Comparison of ENCODE assay signal across 8 cellular contexts in the genomic region with DNA sequence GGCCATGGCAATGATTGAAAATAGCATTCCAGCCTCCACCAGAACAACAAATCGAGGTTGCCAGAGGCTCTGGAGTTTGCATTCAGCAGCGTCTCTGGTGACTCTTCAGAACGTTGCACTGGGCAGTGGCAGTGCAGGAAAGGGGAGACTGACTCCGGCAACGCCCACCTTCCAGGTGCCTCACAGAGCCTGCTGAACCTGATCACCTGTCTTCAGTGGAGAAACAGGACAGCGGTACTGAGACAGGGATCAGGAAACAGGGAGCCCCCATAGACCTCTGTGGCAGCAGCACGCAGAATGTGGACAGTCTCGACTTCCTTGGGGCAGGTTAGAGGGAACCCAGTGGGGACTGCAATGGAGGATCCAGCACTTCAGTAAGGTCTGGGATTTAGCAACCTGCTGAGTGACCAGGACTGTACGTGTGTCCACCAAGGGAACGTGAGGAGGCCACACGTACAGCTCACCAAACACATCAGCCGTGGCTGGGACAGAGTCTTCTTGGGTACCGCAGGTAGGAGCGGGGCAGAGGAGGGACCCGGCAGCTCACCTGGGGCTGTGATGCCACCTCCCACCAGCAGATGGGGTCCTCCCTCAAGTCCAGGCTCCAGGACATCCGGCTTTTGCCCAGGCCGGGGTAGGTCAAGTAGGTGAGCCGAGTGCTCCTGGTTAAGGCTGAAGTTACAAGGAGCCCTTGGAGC.
DNase-seq lines count a peak whose midpoint lies in the region; TF ChIP-seq lines count a peak whose summit lies in the region.

No MANE protein-coding gene starts in this region.

- H3K27ac ChIP-seq in esophagus (ENCODE audit: low read depth in 2 of 2, low read length in 1 of 2) (peak overlapping the region; percentile 53 to 84), osteoblast (ENCODE audit: low read depth, low read length) (no peak overlapping the region)

- H3K4me3 ChIP-seq in esophagus (ENCODE audit: low read depth in 1 of 2, low read length in 2 of 2) (no peak overlapping the region), osteoblast (ENCODE audit: insufficient read depth, low read length) (no peak overlapping the region)

- TF ChIP-seq CTCF in osteoblast (IDR thresholded peaks at IDR 0.05; ENCODE audit: extremely low read depth, low read depth, low read length), result peak; percentile 46

- no peak overlapping the region for H2AFZ ChIP-seq in osteoblast (ENCODE audit: low read length)

- H3K27me3 ChIP-seq in esophagus (ENCODE audit: control insufficient read depth in 1 of 2, insufficient read depth in 2 of 2, low read length in 2 of 2), result peaks cover 0 to 4% of the 10 kb centered on the region in 2 donors
- H3K27me3 ChIP-seq in osteoblast (ENCODE audit: insufficient read depth, low read length), result no peaks in the 10 kb centered on the region

- H3K79me2 ChIP-seq in osteoblast (ENCODE audit: insufficient read depth, low read length), result no peaks in the 10 kb centered on the region

- H3K9me3 ChIP-seq in esophagus (ENCODE audit: control insufficient read depth in 2 of 2, insufficient read depth in 1 of 2, low read depth in 1 of 2, low read length in 1 of 2) (no peaks in the 10 kb centered on the region), osteoblast (ENCODE audit: low read depth, low read length) (no peaks in the 10 kb centered on the region)

- H3K4me1 ChIP-seq in esophagus (ENCODE audit: control insufficient read depth in 2 of 2, insufficient read depth in 2 of 2, low read length in 1 of 2) (peaks cover 3 to 7% of the 10 kb centered on the region in 2 donors), osteoblast (ENCODE audit: insufficient read depth, low read length) (no peaks in the 10 kb centered on the region)

- 33 to 43% methylated on average over 18 of the region's 18 CpGs for WGBS in esophagus, 2 donors

- peaks cover 0 to 4% of the 10 kb centered on the region in 2 donors for H3K36me3 ChIP-seq in esophagus (ENCODE audit: control insufficient read depth in 2 of 2, insufficient read depth in 2 of 2, low read length in 1 of 2)
- H3K36me3 ChIP-seq in osteoblast (ENCODE audit: insufficient read depth, low read length), result no peaks in the 10 kb centered on the region

- peak; percentile 17 for DNase-seq in AG08396 (ENCODE audit: low spot score)
- DNase-seq in GM19238 (ENCODE audit: insufficient read length, low spot score), result peak; percentile 68
- peak; percentile 48 for DNase-seq in OCI-M1 (lab: John Stamatoyannopoulos, UW)
- DNase-seq in osteoblast (ENCODE audit: insufficient read length, low spot score, missing footprints), result no peak
- no peak for DNase-seq in activated effector memory CD4-positive, alpha-beta T cell treated with Interleukin-2 at 50 U/mL for 16 hours
- DNase-seq in medulla oblongata (ENCODE audit: extremely low spot score), result no peak
- no peak for DNase-seq in MV-4-11 (lab: John Stamatoyannopoulos, UW)

- H3K4me2 ChIP-seq in osteoblast (ENCODE audit: insufficient read depth, low read length), result no peak overlapping the region

- peaks cover 3% of the 10 kb centered on the region for H4K20me1 ChIP-seq in osteoblast (ENCODE audit: insufficient read depth, low read length)

Comparison
In these comparisons a context has a peak if more than half of its experiments do, and no peak if none do; other contexts are left out.
1. DNase-seq: peak in AG08396 (single experiment), GM19238 (single experiment) and OCI-M1 (single experiment); none in osteoblast (single experiment), activated effector memory CD4-positive, alpha-beta T cell treated with Interleukin-2 at 50 U/mL for 16 hours (single experiment), medulla oblongata (single experiment) and MV-4-11 (single experiment).